Comparison of ENCODE assay signal across 2 cellular contexts in genomic region chr7:35624299-35625186, GRCh38.
A peak's percentile ranks its signal among the peaks of the same experiment; 100 is the strongest.
TF ChIP-seq lines count a peak whose summit lies in the region.

No MANE protein-coding gene starts in this region.

TF ChIP-seq in GM23338, 12 proteins besides CTCF, POLR2A, EP300 and RAD21 (continued from another document):
- TF ChIP-seq, protein P1, sequence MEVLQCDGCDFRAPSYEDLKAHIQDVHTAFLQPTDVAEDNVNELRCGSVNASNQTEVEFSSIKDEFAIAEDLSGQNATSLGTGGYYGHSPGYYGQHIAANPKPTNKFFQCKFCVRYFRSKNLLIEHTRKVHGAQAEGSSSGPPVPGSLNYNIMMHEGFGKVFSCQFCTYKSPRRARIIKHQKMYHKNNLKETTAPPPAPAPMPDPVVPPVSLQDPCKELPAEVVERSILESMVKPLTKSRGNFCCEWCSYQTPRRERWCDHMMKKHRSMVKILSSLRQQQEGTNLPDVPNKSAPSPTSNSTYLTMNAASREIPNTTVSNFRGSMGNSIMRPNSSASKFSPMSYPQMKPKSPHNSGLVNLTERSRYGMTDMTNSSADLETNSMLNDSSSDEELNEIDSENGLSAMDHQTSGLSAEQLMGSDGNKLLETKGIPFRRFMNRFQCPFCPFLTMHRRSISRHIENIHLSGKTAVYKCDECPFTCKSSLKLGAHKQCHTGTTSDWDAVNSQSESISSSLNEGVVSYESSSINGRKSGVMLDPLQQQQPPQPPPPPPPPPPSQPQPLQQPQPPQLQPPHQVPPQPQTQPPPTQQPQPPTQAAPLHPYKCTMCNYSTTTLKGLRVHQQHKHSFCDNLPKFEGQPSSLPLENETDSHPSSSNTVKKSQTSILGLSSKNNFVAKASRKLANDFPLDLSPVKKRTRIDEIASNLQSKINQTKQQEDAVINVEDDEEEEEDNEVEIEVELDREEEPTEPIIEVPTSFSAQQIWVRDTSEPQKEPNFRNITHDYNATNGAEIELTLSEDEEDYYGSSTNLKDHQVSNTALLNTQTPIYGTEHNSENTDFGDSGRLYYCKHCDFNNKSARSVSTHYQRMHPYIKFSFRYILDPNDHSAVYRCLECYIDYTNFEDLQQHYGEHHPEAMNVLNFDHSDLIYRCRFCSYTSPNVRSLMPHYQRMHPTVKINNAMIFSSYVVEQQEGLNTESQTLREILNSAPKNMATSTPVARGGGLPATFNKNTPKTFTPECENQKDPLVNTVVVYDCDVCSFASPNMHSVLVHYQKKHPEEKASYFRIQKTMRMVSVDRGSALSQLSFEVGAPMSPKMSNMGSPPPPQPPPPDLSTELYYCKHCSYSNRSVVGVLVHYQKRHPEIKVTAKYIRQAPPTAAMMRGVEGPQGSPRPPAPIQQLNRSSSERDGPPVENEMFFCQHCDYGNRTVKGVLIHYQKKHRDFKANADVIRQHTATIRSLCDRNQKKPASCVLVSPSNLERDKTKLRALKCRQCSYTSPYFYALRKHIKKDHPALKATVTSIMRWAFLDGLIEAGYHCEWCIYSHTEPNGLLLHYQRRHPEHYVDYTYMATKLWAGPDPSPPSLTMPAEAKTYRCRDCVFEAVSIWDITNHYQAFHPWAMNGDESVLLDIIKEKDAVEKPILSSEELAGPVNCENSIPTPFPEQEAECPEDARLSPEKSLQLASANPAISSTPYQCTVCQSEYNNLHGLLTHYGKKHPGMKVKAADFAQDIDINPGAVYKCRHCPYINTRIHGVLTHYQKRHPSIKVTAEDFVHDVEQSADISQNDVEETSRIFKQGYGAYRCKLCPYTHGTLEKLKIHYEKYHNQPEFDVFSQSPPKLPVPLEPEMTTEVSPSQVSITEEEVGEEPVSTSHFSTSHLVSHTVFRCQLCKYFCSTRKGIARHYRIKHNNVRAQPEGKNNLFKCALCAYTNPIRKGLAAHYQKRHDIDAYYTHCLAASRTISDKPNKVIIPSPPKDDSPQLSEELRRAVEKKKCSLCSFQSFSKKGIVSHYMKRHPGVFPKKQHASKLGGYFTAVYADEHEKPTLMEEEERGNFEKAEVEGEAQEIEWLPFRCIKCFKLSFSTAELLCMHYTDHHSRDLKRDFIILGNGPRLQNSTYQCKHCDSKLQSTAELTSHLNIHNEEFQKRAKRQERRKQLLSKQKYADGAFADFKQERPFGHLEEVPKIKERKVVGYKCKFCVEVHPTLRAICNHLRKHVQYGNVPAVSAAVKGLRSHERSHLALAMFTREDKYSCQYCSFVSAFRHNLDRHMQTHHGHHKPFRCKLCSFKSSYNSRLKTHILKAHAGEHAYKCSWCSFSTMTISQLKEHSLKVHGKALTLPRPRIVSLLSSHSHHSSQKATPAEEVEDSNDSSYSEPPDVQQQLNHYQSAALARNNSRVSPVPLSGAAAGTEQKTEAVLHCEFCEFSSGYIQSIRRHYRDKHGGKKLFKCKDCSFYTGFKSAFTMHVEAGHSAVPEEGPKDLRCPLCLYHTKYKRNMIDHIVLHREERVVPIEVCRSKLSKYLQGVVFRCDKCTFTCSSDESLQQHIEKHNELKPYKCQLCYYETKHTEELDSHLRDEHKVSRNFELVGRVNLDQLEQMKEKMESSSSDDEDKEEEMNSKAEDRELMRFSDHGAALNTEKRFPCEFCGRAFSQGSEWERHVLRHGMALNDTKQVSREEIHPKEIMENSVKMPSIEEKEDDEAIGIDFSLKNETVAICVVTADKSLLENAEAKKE (CRISPR knock-in tag; IDR thresholded peaks at IDR 0.05), result peak; percentile 52; the same call in 1 of the 2 replicates
- no peak for TF ChIP-seq EZH2 (IDR thresholded peaks at IDR 0.05; ENCODE audit: low read depth, unreplicated experiment)
- no peak for TF ChIP-seq REST (IDR thresholded peaks at IDR 0.05; ENCODE audit: unreplicated experiment)

TF ChIP-seq in K562, 482 proteins besides CTCF, POLR2A, EP300 and RAD21 (continued from another document):
- TF ChIP-seq DEAF1 (CRISPR knock-in tag; IDR thresholded peaks at IDR 0.05) (peak; percentile 71), ZFP91 (CRISPR knock-in tag; IDR thresholded peaks at IDR 0.05) (no peak), ZBTB17 (CRISPR knock-in tag; IDR thresholded peaks at IDR 0.05) (no peak), TAF15 (IDR thresholded peaks at IDR 0.05; ENCODE audit: low read depth, low read length) (no peak), ZNF431 (CRISPR knock-in tag; IDR thresholded peaks at IDR 0.05) (no peak), THRB (CRISPR knock-in tag; conservative IDR thresholded peaks at IDR 0.05) (no peak), PBX2 (CRISPR knock-in tag; IDR thresholded peaks at IDR 0.05; ENCODE audit: low read depth) (no peak), PBX2 (tag; conservative IDR thresholded peaks at IDR 0.05; ENCODE audit: low read depth) (0 out of 2 replicates have a peak, but pooled peaks have one; percentile 25), ESRRA (IDR thresholded peaks at IDR 0.05; ENCODE audit: borderline replicate concordance, low read depth) (no peak), IFI16 (CRISPR knock-in tag; IDR thresholded peaks at IDR 0.05) (no peak), HINFP (tag; conservative IDR thresholded peaks at IDR 0.05; ENCODE audit: low read depth) (no peak), ZFX (CRISPR knock-in tag; IDR thresholded peaks at IDR 0.05) (no peak), SMAD3 (CRISPR knock-in tag; conservative IDR thresholded peaks at IDR 0.05) (no peak), ZBTB1 (CRISPR knock-in tag; IDR thresholded peaks at IDR 0.05; ENCODE audit: borderline replicate concordance, low read depth) (no peak), SMC3 (conservative IDR thresholded peaks at IDR 0.05; ENCODE audit: insufficient read depth, low read depth, low read length) (peak; percentile 71), ZNF449 (CRISPR knock-in tag; IDR thresholded peaks at IDR 0.05) (no peak), STAG1 (CRISPR knock-in tag; IDR thresholded peaks at IDR 0.05; ENCODE audit: borderline replicate concordance) (peak; percentile 44; the same call in 1 of the 2 replicates), MAFG (tag; conservative IDR thresholded peaks at IDR 0.05) (no peak), ARID1B (IDR thresholded peaks at IDR 0.05) (no peak), BRD4 (IDR thresholded peaks at IDR 0.05) (no peak), ZKSCAN8 (CRISPR knock-in tag; IDR thresholded peaks at IDR 0.05) (no peak), ERF (CRISPR knock-in tag; IDR thresholded peaks at IDR 0.05) (no peak), DNMT1 (IDR thresholded peaks at IDR 0.05) (no peak), KDM1A (IDR thresholded peaks at IDR 0.05) (no peak)
- TF ChIP-seq, protein P2, sequence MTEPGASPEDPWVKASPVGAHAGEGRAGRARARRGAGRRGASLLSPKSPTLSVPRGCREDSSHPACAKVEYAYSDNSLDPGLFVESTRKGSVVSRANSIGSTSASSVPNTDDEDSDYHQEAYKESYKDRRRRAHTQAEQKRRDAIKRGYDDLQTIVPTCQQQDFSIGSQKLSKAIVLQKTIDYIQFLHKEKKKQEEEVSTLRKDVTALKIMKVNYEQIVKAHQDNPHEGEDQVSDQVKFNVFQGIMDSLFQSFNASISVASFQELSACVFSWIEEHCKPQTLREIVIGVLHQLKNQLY (CRISPR knock-in tag; conservative IDR thresholded peaks at IDR 0.05), result no peak
